ENCODE assay signal across 8 cellular contexts in genomic region chr3:58491506-58492384, GRCh38. TPM values are rescaled to one million over a fixed set of nuclear protein-coding genes. Genes with fewer than 3 reads are reported as not detected.
DNase-seq lines count a peak whose midpoint lies in the region; ATAC-seq and TF ChIP-seq lines count a peak whose summit lies in the region.

KCTD6 (plus strand) TSS chr3:58492096; CDS start chr3:58498756, 6,660 bp downstream.

- H3K79me2 ChIP-seq in MM.1S (ENCODE audit: low read length), result peaks cover 45% of the 10 kb centered on the region

- ATAC-seq in omental fat pad (ENCODE audit: low FRiP score), result peak; percentile 96

- TF ChIP-seq CTCF in MM.1S (IDR thresholded peaks at IDR 0.05; ENCODE audit: low read length), result peak; percentile 48
- TF ChIP-seq CTCF in omental fat pad (IDR thresholded peaks at IDR 0.05), result no peak

- no peaks in the 10 kb centered on the region for H3K9me3 ChIP-seq in MM.1S (replicated peaks; ENCODE audit: insufficient read depth, low read length)

- H3K4me1 ChIP-seq in MM.1S (ENCODE audit: low read length), result peaks cover 14% of the 10 kb centered on the region; the same call in 1 of the 2 replicates

- intact Hi-C loops in activated naive CD4-positive, alpha-beta T cell treated with anti-CD3 and anti-CD28 coated beads for 36 hours (cut with micrococcal nuclease), result loop anchor here (1.0 to 5.0 kb wide), 9 partner anchors 20 to 254 kb away; partner anchors contain the start of genes ABHD6, HTD2, PDHB and PXK

- H3K27me3 Mint-ChIP-seq in activated naive CD4-positive, alpha-beta T cell treated with anti-CD3 and anti-CD28 coated beads for 36 hours (ENCODE audit: low read depth), result no peaks in the 10 kb centered on the region

- H3K27me3 ChIP-seq in MM.1S (replicated peaks; ENCODE audit: insufficient read depth, low read length), result peaks cover 12% of the 10 kb centered on the region

- DNase-seq in GM03348 (ENCODE audit: low spot score) (peak; percentile 97), HCEC 1CT (peak; percentile 92), MM.1S (peak; percentile 95), SK-MEL-5 (ENCODE audit: low read depth, low spot score) (peak; percentile 91), globus pallidus (ENCODE audit: low spot score) (peak; percentile 90), omental fat pad (ENCODE audit: low spot score) (peak; percentile 77)
- peak; percentile 83 for DNase-seq in activated naive CD4-positive, alpha-beta T cell treated with anti-CD3 and anti-CD28 coated beads for 36 hours

- H3K27ac ChIP-seq in MM.1S (ENCODE audit: low read length) (peak within 1 kb of the TSS; percentile 48; the same call in 1 of the 2 replicates), temporal lobe (ENCODE audit: low read depth, low read length) (peak within 1 kb of the TSS; percentile 84)

- peak within 1 kb of the TSS; percentile 89 for H3K4me2 ChIP-seq in MM.1S (ENCODE audit: low read depth, low read length)

- peak within 1 kb of the TSS; percentile 92 for H3K4me3 ChIP-seq in MM.1S (ENCODE audit: low read length)

- H3K9me2 ChIP-seq in MM.1S (replicated peaks; ENCODE audit: insufficient read depth, low read length), result no peaks in the 10 kb centered on the region

- no peaks in the 10 kb centered on the region for H4K20me1 ChIP-seq in MM.1S (ENCODE audit: insufficient read depth, low read length)

- H3K4me1 Mint-ChIP-seq in activated naive CD4-positive, alpha-beta T cell treated with anti-CD3 and anti-CD28 coated beads for 36 hours (ENCODE audit: low read depth), result peaks cover 47% of the 10 kb centered on the region

- H3K9me3 Mint-ChIP-seq in activated naive CD4-positive, alpha-beta T cell treated with anti-CD3 and anti-CD28 coated beads for 36 hours, result no peaks in the 10 kb centered on the region

- peak within 1 kb of the TSS; percentile 88 for H3K4me3 Mint-ChIP-seq in activated naive CD4-positive, alpha-beta T cell treated with anti-CD3 and anti-CD28 coated beads for 36 hours

- peak within 1 kb of the TSS; percentile 77 for H3K9ac ChIP-seq in MM.1S (ENCODE audit: low read length)

- peak within 1 kb of the TSS; percentile 97 for H2AFZ ChIP-seq in MM.1S (ENCODE audit: low read length)

- in situ Hi-C loops in SK-MEL-5 (cut with HindIII; ENCODE audit: low pct_unique_long_range_greater_than_20kb, low sequenced_read_pairs), result no loop called here

- no peaks in the 10 kb centered on the region for H3F3A ChIP-seq in MM.1S (ENCODE audit: insufficient read depth, low read length)

- no peaks in the 10 kb centered on the region for H3K36me3 Mint-ChIP-seq in activated naive CD4-positive, alpha-beta T cell treated with anti-CD3 and anti-CD28 coated beads for 36 hours (ENCODE audit: low read depth)

- H3K36me3 ChIP-seq in MM.1S (replicated peaks; ENCODE audit: insufficient read depth, low read length), result no peaks in the 10 kb centered on the region

- peak within 1 kb of the TSS; percentile 80 for H3K27ac Mint-ChIP-seq in activated naive CD4-positive, alpha-beta T cell treated with anti-CD3 and anti-CD28 coated beads for 36 hours

- CTCF ChIA-PET in activated naive CD4-positive, alpha-beta T cell treated with anti-CD3 and anti-CD28 coated beads for 36 hours (lab: Charles Lee), result interaction anchor here (0.5 to 4.7 kb wide), 19 partner anchors 9 to 1131 kb away, joined by 3 to 33 read pairs (median 4); partner anchors contain the start of genes HTD2, PXK and RPP14

RNA-seq across cellular contexts. Expression of gene KCTD6, which starts in this region (rescaled TPM):
- 9.0 and 9.2 TPM in 2 replicates for total RNA-seq in SK-MEL-5 (2014; rRNA removed; shearing (Covaris generic))
- 11.5 and 14.9 TPM in 2 replicates for polyA plus RNA-seq in SK-MEL-5 (2015; cell fraction: cytosol; rRNA removed)
- polyA plus RNA-seq in SK-MEL-5 (2015; cell fraction: nucleus; rRNA removed), result 19.9 and 26.9 TPM in 2 replicates
- total RNA-seq in activated naive CD4-positive, alpha-beta T cell treated with anti-CD3 and anti-CD28 coated beads for 36 hours, result 1 to 10 TPM; 8.4 to 9.9 TPM
- 10 to 100 TPM; 11.9 to 17.2 (median 14.6) TPM for total RNA-seq in omental fat pad
- total RNA-seq in temporal lobe, result 17.5 TPM

Comparison
In these comparisons a context has a peak if more than half of its experiments do, and no peak if none do; other contexts are left out.
1. Peak in every context shown above with its lines: DNase-seq, ATAC-seq, H3K4me3 ChIP-seq and H3K27ac ChIP-seq.